Comparison of ENCODE assay signal across 12 cellular contexts in genomic region chr10:117250409-117250808, GRCh38. TPM values are rescaled to one million over a fixed set of nuclear protein-coding genes. Genes with fewer than 3 reads are reported as not detected.
"Had no signal": no experiment of that assay in that cellular context is flagged by ENCODE, and none has a peak within 500 bp of the region (broad histone marks: within the 10 kb centered on the region; RNA-seq: fewer than 3 reads in every experiment).

No MANE protein-coding gene starts in this region.

- H3K9me3 ChIP-seq: HAP-1 had no signal

- ATAC-seq: HCT116, HepG2, K562 had no signal

- H3K4me1 ChIP-seq: HAP-1 had no signal

- H3K4me3 ChIP-seq: GM23248, HAP-1, K562 had no signal

- H2AFZ ChIP-seq: GM23248 had no signal

- H3K9ac ChIP-seq: GM23248 had no signal

- FAIRE-seq: HepG2, K562 had no signal

- H3K36me3 ChIP-seq: HAP-1 had no signal

- DNase-seq: H7, HFFc6, KG1 had no signal

- H3K27ac ChIP-seq: GM23248, HL-60 had no signal

RNA-seq across cellular contexts. Expression of gene SLC18A2, which starts 9.5 kb away (rescaled TPM):
- total RNA-seq: GM23248, HepG2, HFFc6, HT1080 had no signal
- polyA plus RNA-seq: HepG2 had no signal

RNA-seq across cellular contexts. Expression of gene KCNK18, which starts 53.1 kb away (rescaled TPM):
- total RNA-seq: GM23248, H4, H7, HepG2, HFFc6, HT1080, K562 had no signal
- polyA plus RNA-seq: GM23248, HepG2, IgD-negative memory B cell, K562 had no signal
